1 cellular context compared by ENCODE assay signal in genomic region chr7:46772740-46773139, GRCh38.
TF ChIP-seq lines count a peak whose summit lies in the region.

No MANE protein-coding gene starts in this region.

TF ChIP-seq in H1, 55 proteins besides CTCF, POLR2A, EP300 and RAD21:
- TF ChIP-seq TBP (IDR thresholded peaks at IDR 0.05; ENCODE audit: low read depth, low read length) (no peak), BACH1 (IDR thresholded peaks at IDR 0.05; ENCODE audit: low read length) (no peak), CREB1 (IDR thresholded peaks at IDR 0.05) (no peak), SRF (IDR thresholded peaks at IDR 0.05; ENCODE audit: low read depth, low read length) (no peak), KDM4A (IDR thresholded peaks at IDR 0.05; ENCODE audit: low read depth, low read length, severe bottlenecking) (no peak), KDM1A (IDR thresholded peaks at IDR 0.05; ENCODE audit: borderline replicate concordance, low read length) (no peak), SIN3A (conservative IDR thresholded peaks at IDR 0.05 in 1 of 2, IDR thresholded peaks at IDR 0.05 in 1 of 2; ENCODE audit: low read depth in 1 of 2, low read length in 2 of 2) (no peak), RFX5 (IDR thresholded peaks at IDR 0.05; ENCODE audit: borderline replicate concordance, low read depth, low read length) (no peak), RNF2 (IDR thresholded peaks at IDR 0.05; ENCODE audit: borderline replicate concordance, low read depth, low read length, missing control alignments, poor library complexity, severe bottlenecking) (no peak), BCL11A (IDR thresholded peaks at IDR 0.05; ENCODE audit: low read depth in 2 of 2, low read length in 2 of 2) (no peak), KDM5A (IDR thresholded peaks at IDR 0.05; ENCODE audit: low read length) (no peak), TCF12 (IDR thresholded peaks at IDR 0.05; ENCODE audit: low read depth, low read length) (no peak), YY1 (IDR thresholded peaks at IDR 0.05; ENCODE audit: low read depth, low read length) (no peak)
- TF ChIP-seq, protein P1, sequence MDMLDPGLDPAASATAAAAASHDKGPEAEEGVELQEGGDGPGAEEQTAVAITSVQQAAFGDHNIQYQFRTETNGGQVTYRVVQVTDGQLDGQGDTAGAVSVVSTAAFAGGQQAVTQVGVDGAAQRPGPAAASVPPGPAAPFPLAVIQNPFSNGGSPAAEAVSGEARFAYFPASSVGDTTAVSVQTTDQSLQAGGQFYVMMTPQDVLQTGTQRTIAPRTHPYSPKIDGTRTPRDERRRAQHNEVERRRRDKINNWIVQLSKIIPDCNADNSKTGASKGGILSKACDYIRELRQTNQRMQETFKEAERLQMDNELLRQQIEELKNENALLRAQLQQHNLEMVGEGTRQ (IDR thresholded peaks at IDR 0.05; ENCODE audit: low read length) = no peak
